ENCODE assay signal across 9 cellular contexts in the genomic region with DNA sequence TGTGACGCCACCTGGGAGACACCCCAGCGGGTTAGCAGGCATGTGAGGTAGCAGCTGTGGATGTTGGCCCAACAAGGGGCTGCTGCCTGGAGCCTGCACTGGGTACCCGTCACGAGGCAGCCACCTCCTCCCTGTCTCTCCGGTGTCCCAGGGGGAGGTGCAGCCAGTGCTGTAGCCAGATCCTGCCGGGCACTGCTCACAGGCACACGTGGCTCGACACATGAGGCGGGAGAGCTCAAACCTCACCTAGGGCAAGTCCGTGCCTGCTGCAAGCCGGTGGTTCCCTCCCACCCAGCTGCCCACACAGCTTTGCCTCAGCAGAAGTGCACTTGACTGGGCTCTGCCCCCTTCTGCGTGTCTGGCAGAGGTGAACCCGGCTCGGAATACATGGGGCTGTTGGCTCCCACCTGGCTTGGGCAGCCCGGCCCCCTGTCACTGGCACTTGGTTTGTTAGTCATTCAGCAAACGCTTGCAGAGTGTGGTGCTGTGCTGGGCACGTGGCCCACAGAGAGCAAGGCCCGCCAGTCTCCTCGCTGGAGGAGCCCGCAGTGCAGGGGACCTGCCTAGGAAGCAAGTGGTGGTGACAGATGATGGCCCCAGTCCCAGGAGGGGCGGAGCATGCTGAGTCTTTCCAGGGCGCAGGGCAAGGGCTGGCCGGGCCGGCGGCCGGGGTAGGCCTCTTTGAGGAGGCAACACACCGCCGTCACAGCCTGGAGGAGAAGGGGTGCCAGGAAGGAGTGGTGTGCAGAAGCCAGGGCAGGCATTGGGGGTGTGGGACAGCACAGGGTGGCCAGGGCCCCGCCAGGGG. TPM values are rescaled to one million over a fixed set of nuclear protein-coding genes. Genes with fewer than 3 reads are reported as not detected.
DNase-seq lines count a peak whose midpoint lies in the region; ATAC-seq lines count a peak whose summit lies in the region.
"Had no signal": no experiment of that assay in that cellular context is flagged by ENCODE, and none has a peak within 500 bp of the region (broad histone marks: within the 10 kb centered on the region; RNA-seq: fewer than 3 reads in every experiment).

No MANE protein-coding gene starts in this region.

- H3K27me3 ChIP-seq in right cardiac atrium (ENCODE audit: control insufficient read depth, insufficient read depth) = no peaks in the 10 kb centered on the region

- CTCF ChIA-PET in activated CD8-positive, alpha-beta T cell treated with anti-CD3 and anti-CD28 coated beads, Interleukin-2, amount 10 ng/mL, durations not matched to agents 7 days and 5 days (lab: Charles Lee) = interaction anchor here (1.1 kb wide), 1 partner anchor 12 kb away, joined by 3 read pairs; no protein-coding TSS in a partner anchor

- POLR2A ChIA-PET in activated CD8-positive, alpha-beta T cell treated with anti-CD3 and anti-CD28 coated beads, Interleukin-2, amount 10 ng/mL, durations not matched to agents 7 days and 5 days (lab: Charles Lee) = no interaction called here

- peaks cover 6% of the 10 kb centered on the region for H3K4me1 ChIP-seq in right cardiac atrium (ENCODE audit: control insufficient read depth, insufficient read depth, low read length)

- no peak overlapping the region for H3K4me3 Mint-ChIP-seq in activated CD8-positive, alpha-beta T cell treated with anti-CD3 and anti-CD28 coated beads, Interleukin-2, amount 10 ng/mL, durations not matched to agents 7 days and 5 days

- intact Hi-C loops in right cardiac atrium (cut with DNase I) = no loop called here

- peaks cover 2% of the 10 kb centered on the region for H3K27me3 Mint-ChIP-seq in activated CD8-positive, alpha-beta T cell treated with anti-CD3 and anti-CD28 coated beads, Interleukin-2, amount 10 ng/mL, durations not matched to agents 7 days and 5 days (ENCODE audit: low read depth)

- peaks cover 11% of the 10 kb centered on the region for H3K4me1 Mint-ChIP-seq in activated CD8-positive, alpha-beta T cell treated with anti-CD3 and anti-CD28 coated beads, Interleukin-2, amount 10 ng/mL, durations not matched to agents 7 days and 5 days (ENCODE audit: low read depth)

- H3K27ac ChIP-seq in right cardiac atrium (ENCODE audit: low read length) (peak overlapping the region; percentile 26), substantia nigra (ENCODE audit: low read depth, low read length, poor library complexity, severe bottlenecking) (no peak overlapping the region)

- H3K36me3 Mint-ChIP-seq in activated CD8-positive, alpha-beta T cell treated with anti-CD3 and anti-CD28 coated beads, Interleukin-2, amount 10 ng/mL, durations not matched to agents 7 days and 5 days (ENCODE audit: low read depth) = no peaks in the 10 kb centered on the region

- no peaks in the 10 kb centered on the region for H3K9me3 Mint-ChIP-seq in activated CD8-positive, alpha-beta T cell treated with anti-CD3 and anti-CD28 coated beads, Interleukin-2, amount 10 ng/mL, durations not matched to agents 7 days and 5 days (ENCODE audit: insufficient read depth)

- no peak overlapping the region for H3K27ac Mint-ChIP-seq in activated CD8-positive, alpha-beta T cell treated with anti-CD3 and anti-CD28 coated beads, Interleukin-2, amount 10 ng/mL, durations not matched to agents 7 days and 5 days

- 40% methylated on average over 29 of the region's 29 CpGs for WGBS in right cardiac atrium

- H3K9me3 ChIP-seq in right cardiac atrium (ENCODE audit: control insufficient read depth, low read length) = no peaks in the 10 kb centered on the region

- H3K4me3 ChIP-seq in right cardiac atrium (ENCODE audit: low read length) = no peak overlapping the region

- DNase-seq in NCI-H1105 treated with DMSO at 0.1 percent for 48 hours (lab: John Stamatoyannopoulos, UW) (peak; percentile 93), SHP77 treated with DMSO at 0.1 percent for 48 hours (lab: John Stamatoyannopoulos, UW) (peak; percentile 43), right cardiac atrium (peak; percentile 83 to 94 (median 92)), substantia nigra (lab: John Stamatoyannopoulos, UW) (peak in 29 of 49 donors; percentile 10 to 90 (median 42)), inferior parietal cortex (ENCODE audit: extremely low spot score) (no peak)
- DNase-seq in activated CD8-positive, alpha-beta T cell treated with anti-CD3 and anti-CD28 coated beads, Interleukin-2, amount 10 ng/mL, durations not matched to agents 7 days and 5 days = no peak
- DNase-seq in activated CD4-positive, alpha-beta T cell treated with anti-CD3 and anti-CD28 coated beads, Interleukin-2, amount 50 U/mL, for 1 hour = no peak
- DNase-seq: activated effector memory CD4-positive, alpha-beta T cell treated with Interleukin-2 at 50 U/mL for 16 hours had no signal

- ATAC-seq in right cardiac atrium (peak; percentile 72 to 87), GM18861 (IDR thresholded peaks at IDR 0.05; ENCODE audit: unreplicated experiment) (no peak)
- no peak for ATAC-seq in activated CD8-positive, alpha-beta T cell treated with anti-CD3 and anti-CD28 coated beads, Interleukin-2, amount 10 ng/mL, durations not matched to agents 7 days and 5 days

RNA-seq across cellular contexts. Expression of a gene that starts 10.1 kb away (rescaled TPM):
- 10 to 100 TPM in 3 of 4 donors, 1 to 10 TPM in 1; 6.6 to 17.1 (median 11.1) TPM for total RNA-seq in right cardiac atrium
- polyA plus RNA-seq in right cardiac atrium = 5.4 TPM
- total RNA-seq in activated CD8-positive, alpha-beta T cell treated with anti-CD3 and anti-CD28 coated beads, Interleukin-2, amount 10 ng/mL, durations not matched to agents 7 days and 5 days = 1 to 10 TPM; 6.3 to 7.3 TPM

RNA-seq across cellular contexts. Expression of a gene that starts 30.3 kb away (rescaled TPM):
- 10 to 100 TPM in 2 of 4 donors, 1 to 10 TPM in 2; 6.2 to 17.4 (median 9.6) TPM for total RNA-seq in right cardiac atrium
- 4.2 TPM for polyA plus RNA-seq in right cardiac atrium
- under 1 TPM; 0.42 to 0.55 TPM for total RNA-seq in activated CD8-positive, alpha-beta T cell treated with anti-CD3 and anti-CD28 coated beads, Interleukin-2, amount 10 ng/mL, durations not matched to agents 7 days and 5 days

Comparison
In these comparisons a context has a peak if more than half of its experiments do, and no peak if none do; other contexts are left out.
1. DNase-seq: peak in NCI-H1105 treated with DMSO at 0.1 percent for 48 hours (single experiment), SHP77 treated with DMSO at 0.1 percent for 48 hours (single experiment), right cardiac atrium (3 of 3) and substantia nigra (29 of 49); none in inferior parietal cortex (single experiment), activated CD8-positive, alpha-beta T cell treated with anti-CD3 and anti-CD28 coated beads, Interleukin-2, amount 10 ng/mL, durations not matched to agents 7 days and 5 days (single experiment) and activated CD4-positive, alpha-beta T cell treated with anti-CD3 and anti-CD28 coated beads, Interleukin-2, amount 50 U/mL, for 1 hour (single experiment).
2. ATAC-seq: peak in right cardiac atrium (2 of 2); none in GM18861 (single experiment) and activated CD8-positive, alpha-beta T cell treated with anti-CD3 and anti-CD28 coated beads, Interleukin-2, amount 10 ng/mL, durations not matched to agents 7 days and 5 days (single experiment).
3. RNA of a gene that starts 30.3 kb away (total RNA-seq): 6.2 to 17.4 TPM in right cardiac atrium; 0.42 to 0.55 TPM in activated CD8-positive, alpha-beta T cell treated with anti-CD3 and anti-CD28 coated beads, Interleukin-2, amount 10 ng/mL, durations not matched to agents 7 days and 5 days; every median in the first group is over 4 times any median in the second.